8 cellular contexts compared by ENCODE assay signal in the genomic region with DNA sequence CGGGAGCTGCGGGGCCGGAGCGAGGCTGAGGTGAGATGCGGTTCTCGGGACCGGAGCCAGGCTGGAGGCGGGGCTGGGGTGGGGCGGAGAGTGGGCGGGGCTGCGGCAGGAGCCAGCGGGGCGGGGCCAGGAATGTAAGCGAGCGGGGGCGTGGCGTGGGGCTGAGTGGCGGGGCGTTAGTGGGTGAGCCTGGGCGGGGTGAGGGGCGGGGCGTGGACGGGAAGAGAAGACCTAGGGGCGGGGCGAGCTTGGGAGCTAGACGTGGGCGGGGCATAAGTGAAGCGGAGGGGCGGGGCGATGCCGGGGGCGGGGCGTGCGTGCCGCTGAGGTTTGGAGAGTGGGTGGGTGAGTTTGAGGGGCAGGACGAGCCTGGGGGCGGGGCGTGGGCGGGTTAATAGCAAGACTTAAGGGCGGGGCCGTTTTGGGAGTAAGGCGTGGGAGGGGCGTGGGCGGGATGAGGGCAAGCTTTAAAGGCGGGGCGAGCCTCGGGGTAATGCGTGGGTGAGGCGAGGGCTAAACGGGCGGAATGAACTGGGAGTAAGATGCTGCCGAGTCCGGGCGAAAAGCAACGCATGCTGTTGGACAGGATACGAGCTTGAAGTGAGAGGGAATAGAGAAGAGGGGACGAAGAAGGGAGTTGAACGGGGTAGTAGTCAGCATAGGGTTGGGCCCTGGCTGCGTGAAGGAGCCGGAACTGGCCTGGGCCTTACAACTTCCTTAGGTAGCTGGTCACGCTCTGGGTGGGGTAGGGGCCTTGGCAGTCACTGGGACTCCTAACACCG. TPM values are rescaled to one million over a fixed set of nuclear protein-coding genes. Genes with fewer than 3 reads are reported as not detected.
DNase-seq lines count a peak whose midpoint lies in the region; ATAC-seq lines count a peak whose summit lies in the region.

No MANE protein-coding gene starts in this region.

- H2AK5ac ChIP-seq in mesendoderm (ENCODE audit: low read length) = no peak overlapping the region

- no peak overlapping the region for H2BK120ac ChIP-seq in mesendoderm (ENCODE audit: low read depth, low read length)

- H3K36me3 Mint-ChIP-seq in CD4-positive, CD25-positive, alpha-beta regulatory T cell = peaks cover 4% of the 10 kb centered on the region

- H3K79me2 ChIP-seq in mesendoderm (ENCODE audit: control insufficient read depth, insufficient read depth, low read length) = no peaks in the 10 kb centered on the region

- peak overlapping the region; percentile 91 for H3K9ac ChIP-seq in mesendoderm (ENCODE audit: low read length)

- peaks cover 59% of the 10 kb centered on the region for H3K4me1 ChIP-seq in CD4-positive, CD25-positive, alpha-beta regulatory T cell (ENCODE audit: control insufficient read depth, insufficient read depth, low read length, poor library complexity, severe bottlenecking)
- peaks cover 51% of the 10 kb centered on the region for H3K4me1 ChIP-seq in effector memory CD4-positive, alpha-beta T cell (ENCODE audit: control insufficient read depth, insufficient read depth, low read length, poor library complexity, severe bottlenecking)
- peaks cover 2% of the 10 kb centered on the region for H3K4me1 ChIP-seq in mesendoderm (ENCODE audit: control insufficient read depth, low read depth, low read length)

- no peak overlapping the region for H3K23ac ChIP-seq in mesendoderm (ENCODE audit: low read length)

- no peak overlapping the region for H4K8ac ChIP-seq in mesendoderm (ENCODE audit: low read depth, low read length)

- H3K27ac ChIP-seq in CD4-positive, CD25-positive, alpha-beta regulatory T cell (ENCODE audit: insufficient read depth, low read length, poor library complexity, severe bottlenecking) = peak overlapping the region; percentile 78
- peak overlapping the region; percentile 72 for H3K27ac ChIP-seq in effector memory CD4-positive, alpha-beta T cell (ENCODE audit: insufficient read depth, low read length, poor library complexity, severe bottlenecking)
- H3K27ac ChIP-seq in mesendoderm (ENCODE audit: low read depth, low read length) = peak overlapping the region; percentile 90

- WGBS in mesendoderm (ENCODE audit: extremely low coverage, insufficient coverage, low lambda C conversion rate) = no CpG with 5 or more reads among the region's 62 CpGs

- H3K27me3 Mint-ChIP-seq in CD4-positive, CD25-positive, alpha-beta regulatory T cell = peaks cover 29% of the 10 kb centered on the region

- peaks cover 0 to 2% (median 0%) of the 10 kb centered on the region in 7 donors for H3K9me3 Mint-ChIP-seq in CD4-positive, CD25-positive, alpha-beta regulatory T cell

- H4K5ac ChIP-seq in mesendoderm (ENCODE audit: low read length) = no peak overlapping the region

- peak; percentile 96 to 99 (median 97) for DNase-seq in CD4-positive, CD25-positive, alpha-beta regulatory T cell
- DNase-seq in HS-5 (ENCODE audit: low read depth) = peak; percentile 78
- peak; percentile 100 for DNase-seq in NK-92 treated with Interleukin-12 subunit alpha and Interleukin-12 subunit beta, amount 100 ng/mL, for 24 hours (lab: John Stamatoyannopoulos, UW)
- DNase-seq in activated CD8-positive, alpha-beta memory T cell treated with anti-CD3 and anti-CD28 coated beads for 4 hours (ENCODE audit: low read depth in 2 of 2) = peak; percentile 100
- peak; percentile 99 to 100 (median 99) for DNase-seq in effector memory CD4-positive, alpha-beta T cell
- peak; percentile 95 for DNase-seq in mesendoderm
- peak; percentile 100 for DNase-seq in stimulated activated CD8-positive, alpha-beta memory T cell treated with anti-CD3 and anti-CD28 coated beads, Interleukin-12 subunit alpha, Interleukin-12 subunit beta, amount 100 ng/mL, for 24 hours (ENCODE audit: extremely low read depth)

- peak overlapping the region; percentile 91 to 94 (median 93) for H3K27ac Mint-ChIP-seq in CD4-positive, CD25-positive, alpha-beta regulatory T cell

- H3K18ac ChIP-seq in mesendoderm (ENCODE audit: low read length) = peak overlapping the region; percentile 44

- peak overlapping the region; percentile 43 for H3K4me2 ChIP-seq in mesendoderm (ENCODE audit: low read length)

- H2BK15ac ChIP-seq in mesendoderm (replicated peaks; ENCODE audit: low read depth) = no peak overlapping the region

- peak overlapping the region; percentile 89 to 96 (median 94) for H3K4me3 Mint-ChIP-seq in CD4-positive, CD25-positive, alpha-beta regulatory T cell

- H3K9me3 ChIP-seq in CD4-positive, CD25-positive, alpha-beta regulatory T cell (ENCODE audit: control insufficient read depth in 2 of 2, low read length in 2 of 2) = no peaks in the 10 kb centered on the region
- no peaks in the 10 kb centered on the region for H3K9me3 ChIP-seq in effector memory CD4-positive, alpha-beta T cell (ENCODE audit: control insufficient read depth, low read length)

- H3K4ac ChIP-seq in mesendoderm (ENCODE audit: low read depth, low read length) = peak overlapping the region; percentile 44

- H2BK5ac ChIP-seq in mesendoderm (ENCODE audit: low read length) = no peak overlapping the region

- H3K36me3 ChIP-seq in CD4-positive, CD25-positive, alpha-beta regulatory T cell (ENCODE audit: control insufficient read depth, insufficient read depth, low read length) = no peaks in the 10 kb centered on the region
- peaks cover 15% of the 10 kb centered on the region for H3K36me3 ChIP-seq in effector memory CD4-positive, alpha-beta T cell (ENCODE audit: control insufficient read depth, insufficient read depth, low read length)
- H3K36me3 ChIP-seq in mesendoderm (ENCODE audit: control insufficient read depth, insufficient read depth, low read length) = no peaks in the 10 kb centered on the region

- ATAC-seq in CD4-positive, CD25-positive, alpha-beta regulatory T cell (ENCODE audit: low read depth in 2 of 2) = peak; percentile 66 to 72
- ATAC-seq in GM19438 (IDR thresholded peaks at IDR 0.05; ENCODE audit: low read depth, unreplicated experiment) = peak; percentile 33

- no peaks in the 10 kb centered on the region for H3K79me1 ChIP-seq in mesendoderm (ENCODE audit: low read length)

- H3K4me1 Mint-ChIP-seq in CD4-positive, CD25-positive, alpha-beta regulatory T cell = peaks cover 0 to 54% (median 19%) of the 10 kb centered on the region in 4 donors

- peaks cover 7% of the 10 kb centered on the region for H3K27me3 ChIP-seq in CD4-positive, CD25-positive, alpha-beta regulatory T cell (ENCODE audit: control insufficient read depth, insufficient read depth, low read length)
- H3K27me3 ChIP-seq in effector memory CD4-positive, alpha-beta T cell (replicated peaks; ENCODE audit: control insufficient read depth, insufficient read depth, low read length, poor library complexity, severe bottlenecking) = peaks cover 29% of the 10 kb centered on the region
- peaks cover 15% of the 10 kb centered on the region for H3K27me3 ChIP-seq in mesendoderm (ENCODE audit: insufficient read depth, low read length, poor library complexity)

- H3K56ac ChIP-seq in mesendoderm (ENCODE audit: low read length) = peak overlapping the region; percentile 95

- H3K4me3 ChIP-seq in CD4-positive, CD25-positive, alpha-beta regulatory T cell (ENCODE audit: low read depth, low read length) = peak overlapping the region; percentile 78
- H3K4me3 ChIP-seq in effector memory CD4-positive, alpha-beta T cell (ENCODE audit: insufficient read depth, low read depth, low read length, poor library complexity, severe bottlenecking) = peak overlapping the region; percentile 90
- H3K4me3 ChIP-seq in mesendoderm (ENCODE audit: low read length) = peak overlapping the region; percentile 84

RNA-seq across cellular contexts. Expression of a gene that starts 0.6 kb away (rescaled TPM):
- 12.1 TPM for total RNA-seq in CD4-positive, CD25-positive, alpha-beta regulatory T cell
- 10 to 100 TPM; 14.3 to 22.1 (median 17.2) TPM for polyA plus RNA-seq in CD4-positive, CD25-positive, alpha-beta regulatory T cell
- polyA plus RNA-seq in mesendoderm (2013, experiment 1 of 2) = 19.2 TPM
- 18.9 TPM for polyA plus RNA-seq in mesendoderm (2013, experiment 2 of 2)

RNA-seq across cellular contexts. Expression of a gene that starts 5.2 kb away (rescaled TPM):
- not detected for total RNA-seq in CD4-positive, CD25-positive, alpha-beta regulatory T cell
- polyA plus RNA-seq in CD4-positive, CD25-positive, alpha-beta regulatory T cell = not detected
- 46.4 TPM for polyA plus RNA-seq in mesendoderm (2013, experiment 1 of 2)
- polyA plus RNA-seq in mesendoderm (2013, experiment 2 of 2) = 47.0 TPM

RNA-seq across cellular contexts. Expression of a gene that starts 6.1 kb away (rescaled TPM):
- 1.1 TPM for total RNA-seq in CD4-positive, CD25-positive, alpha-beta regulatory T cell
- not detected for polyA plus RNA-seq in CD4-positive, CD25-positive, alpha-beta regulatory T cell
- 0.69 TPM for polyA plus RNA-seq in mesendoderm (2013, experiment 1 of 2)
- polyA plus RNA-seq in mesendoderm (2013, experiment 2 of 2) = 0.69 TPM

RNA-seq across cellular contexts. Expression of a gene that starts 17.0 kb away (rescaled TPM):
- 93.4 TPM for total RNA-seq in CD4-positive, CD25-positive, alpha-beta regulatory T cell
- polyA plus RNA-seq in CD4-positive, CD25-positive, alpha-beta regulatory T cell = 1 to 10 TPM; 1.7 to 3.7 (median 2.6) TPM
- polyA plus RNA-seq in mesendoderm (2013, experiment 1 of 2) = 27.9 TPM
- 27.3 TPM for polyA plus RNA-seq in mesendoderm (2013, experiment 2 of 2)

RNA-seq across cellular contexts. Expression of a gene that starts 22.8 kb away (rescaled TPM):
- total RNA-seq in CD4-positive, CD25-positive, alpha-beta regulatory T cell = 72.5 TPM
- 10 to 100 TPM; 14.0 to 16.5 (median 15.0) TPM for polyA plus RNA-seq in CD4-positive, CD25-positive, alpha-beta regulatory T cell
- polyA plus RNA-seq in mesendoderm (2013, experiment 1 of 2) = 97.4 TPM
- 102 TPM for polyA plus RNA-seq in mesendoderm (2013, experiment 2 of 2)

Comparison
In these comparisons a context has a peak if more than half of its experiments do, and no peak if none do; other contexts are left out.
1. Peak in every context shown above with its lines: DNase-seq, ATAC-seq, H3K4me3 ChIP-seq and H3K27ac ChIP-seq.